15 cellular contexts compared by ENCODE assay signal in the genomic region with DNA sequence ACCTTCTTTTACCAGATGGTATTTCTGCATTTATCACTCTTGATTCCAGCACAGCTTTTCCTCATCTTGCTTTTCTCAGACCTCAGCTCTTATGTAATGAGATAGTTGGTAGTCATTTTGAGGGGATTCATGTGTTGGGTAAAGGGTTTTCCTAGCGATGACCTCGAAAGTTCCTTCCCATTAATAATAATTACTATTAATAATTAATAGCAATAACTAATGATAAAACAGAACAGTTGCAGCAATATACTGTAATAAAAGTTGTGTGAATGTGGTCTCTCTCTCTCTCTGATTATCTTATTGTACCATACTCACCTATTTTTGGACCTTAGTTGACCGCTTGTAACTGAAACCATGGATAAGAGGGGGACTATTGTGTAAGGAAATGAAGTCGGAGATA. TPM values are rescaled to one million over a fixed set of nuclear protein-coding genes. Genes with fewer than 3 reads are reported as not detected.
DNase-seq lines count a peak whose midpoint lies in the region; ATAC-seq and TF ChIP-seq lines count a peak whose summit lies in the region.
"Had no signal": no experiment of that assay in that cellular context is flagged by ENCODE, and none has a peak within 500 bp of the region (broad histone marks: within the 10 kb centered on the region; RNA-seq: fewer than 3 reads in every experiment).

No MANE protein-coding gene starts in this region.

- H3K4me1 Mint-ChIP-seq in HFFc6 (ENCODE audit: low read depth) = peaks cover 69% of the 10 kb centered on the region

- no peak overlapping the region for H4K91ac ChIP-seq in mesenchymal stem cell (ENCODE audit: low read length)

- ATAC-seq in thoracic aorta (ENCODE audit: insufficient number of reproducible peaks, low FRiP score, low read depth) = no peak
- ATAC-seq: A549, HepG2 had no signal

- H3K9me2 ChIP-seq in OCI-LY7 (ENCODE audit: insufficient read depth, low read length) = no peaks in the 10 kb centered on the region

- H4K8ac ChIP-seq in mesenchymal stem cell (ENCODE audit: low read length) = no peak overlapping the region

- H3K79me2 ChIP-seq in OCI-LY7 (ENCODE audit: insufficient read depth, low read depth, low read length) = peaks cover 33% of the 10 kb centered on the region

- no peak overlapping the region for H2BK5ac ChIP-seq in mesenchymal stem cell (ENCODE audit: low read depth, low read length, poor library complexity, severe bottlenecking)

- H3K36me3 Mint-ChIP-seq in HFFc6 (ENCODE audit: low read depth) = no peaks in the 10 kb centered on the region

- H3K23ac ChIP-seq in mesenchymal stem cell (ENCODE audit: low read length in 2 of 2) = no peak overlapping the region

- no peak overlapping the region for H2BK15ac ChIP-seq in mesenchymal stem cell (ENCODE audit: low read depth, poor library complexity, severe bottlenecking)

- H2BK12ac ChIP-seq in mesenchymal stem cell (ENCODE audit: low read length in 2 of 2) = no peak overlapping the region

- H3K27ac ChIP-seq in VCaP (peak overlapping the region; percentile 87; the same call in 1 of the 2 replicates), thoracic aorta (peak overlapping the region; percentile 25 to 79), OCI-LY7 (ENCODE audit: low read depth, low read length, poor library complexity, severe bottlenecking) (no peak overlapping the region), mesenchymal stem cell (ENCODE audit: low read length, poor library complexity, severe bottlenecking) (no peak overlapping the region)
- H3K27ac ChIP-seq: C4-2B had no signal

- H2AK5ac ChIP-seq in mesenchymal stem cell (ENCODE audit: low read length, severe bottlenecking) = no peak overlapping the region

- H3K4me1 ChIP-seq in thoracic aorta (ENCODE audit: control insufficient read depth in 1 of 2, low read depth in 2 of 2) = peaks cover 52 to 72% of the 10 kb centered on the region in 2 donors
- no peaks in the 10 kb centered on the region for H3K4me1 ChIP-seq in OCI-LY7 (ENCODE audit: insufficient read depth, low read length, poor library complexity, severe bottlenecking)
- peaks cover 1% of the 10 kb centered on the region for H3K4me1 ChIP-seq in mesenchymal stem cell (ENCODE audit: control insufficient read depth, insufficient read depth, low read depth, low read length)

- H3K4me3 Mint-ChIP-seq in HFFc6 = peak overlapping the region; percentile 42; the same call in 1 of the 2 replicates
- H3K4me3 Mint-ChIP-seq: CD4-positive, alpha-beta T cell; H9 had no signal

- H3K27me3 Mint-ChIP-seq in HFFc6 (ENCODE audit: insufficient read depth) = no peaks in the 10 kb centered on the region
- H3K27me3 Mint-ChIP-seq: CD4-positive, alpha-beta T cell had no signal

- H3K27ac Mint-ChIP-seq in HFFc6 = peak overlapping the region; percentile 92
- H3K27ac Mint-ChIP-seq: CD4-positive, alpha-beta T cell; H9 had no signal

- no peaks in the 10 kb centered on the region for H3K9me3 ChIP-seq in thoracic aorta
- no peaks in the 10 kb centered on the region for H3K9me3 ChIP-seq in OCI-LY7 (ENCODE audit: low read length)
- H3K9me3 ChIP-seq in mesenchymal stem cell (ENCODE audit: control insufficient read depth, low read length) = no peaks in the 10 kb centered on the region
- H3K9me3 ChIP-seq: A549, Caco-2 had no signal

- TF ChIP-seq CTCF in HFFc6 (IDR thresholded peaks at IDR 0.05) (no peak), VCaP (conservative IDR thresholded peaks at IDR 0.05) (no peak), thoracic aorta (IDR thresholded peaks at IDR 0.05) (no peak), OCI-LY7 (conservative IDR thresholded peaks at IDR 0.05; ENCODE audit: low read length) (no peak)

- CTCF ChIA-PET in OCI-LY7 (lab: Charles Lee; ENCODE audit: unreplicated experiment) = interaction anchor here (0.5 kb wide), 1 partner anchor 1640 kb away, joined by 5 read pairs; no protein-coding TSS in a partner anchor

- BruUV-seq in OCI-LY7 (replicated peaks; lab: Mats Ljungman, UMichigan) = no TSS peak

- POLR2A ChIA-PET in OCI-LY7 (lab: Charles Lee) = no interaction called here

- H3K9me3 Mint-ChIP-seq in HFFc6 = no peaks in the 10 kb centered on the region
- H3K9me3 Mint-ChIP-seq: CD4-positive, alpha-beta T cell; H9 had no signal

- 0 out of 2 replicates have a peak, but pooled peaks cover 7% of the 10 kb centered on the region for H4K20me1 ChIP-seq in OCI-LY7 (ENCODE audit: insufficient read depth, low read length)

- H3K27me3 ChIP-seq in thoracic aorta (replicated peaks; ENCODE audit: insufficient read depth) (no peaks in the 10 kb centered on the region), mesenchymal stem cell (ENCODE audit: control insufficient read depth in 1 of 2, insufficient read depth in 1 of 2, low read length in 2 of 2) (no peaks in the 10 kb centered on the region)

- H3K4ac ChIP-seq in mesenchymal stem cell (ENCODE audit: low read depth in 1 of 2, low read length in 2 of 2) = peak overlapping the region in 1 of 2 experiments; percentile 73

- H2AFZ ChIP-seq in OCI-LY7 (ENCODE audit: low read length) = no peak overlapping the region
- no peak overlapping the region for H2AFZ ChIP-seq in mesenchymal stem cell (ENCODE audit: low read depth, low read length)

- H3K36me3 ChIP-seq in thoracic aorta = no peaks in the 10 kb centered on the region
- peaks cover 5% of the 10 kb centered on the region; the same call in 1 of the 2 replicates for H3K36me3 ChIP-seq in OCI-LY7 (ENCODE audit: insufficient read depth, low read length)
- H3K36me3 ChIP-seq in mesenchymal stem cell (ENCODE audit: control insufficient read depth in 1 of 2, insufficient read depth in 2 of 2, low read depth in 1 of 2, low read length in 2 of 2) = no peaks in the 10 kb centered on the region

- 78% methylated on average over 2 of the region's 4 CpGs for WGBS in mesenchymal stem cell

- H3K4me3 ChIP-seq in thoracic aorta = no peak overlapping the region
- no peak overlapping the region for H3K4me3 ChIP-seq in OCI-LY7 (ENCODE audit: low read depth, low read length, poor library complexity, severe bottlenecking)
- no peak overlapping the region for H3K4me3 ChIP-seq in mesenchymal stem cell (ENCODE audit: insufficient read depth in 1 of 2, low read depth in 1 of 2, low read length in 2 of 2)
- H3K4me3 ChIP-seq: A549 had no signal

- H3K4me2 ChIP-seq in OCI-LY7 (ENCODE audit: low read length) = no peak overlapping the region
- H3K4me2 ChIP-seq in mesenchymal stem cell (ENCODE audit: low read length, poor library complexity, severe bottlenecking) = no peak overlapping the region

- H3K9ac ChIP-seq in mesenchymal stem cell (ENCODE audit: low read length) = no peak overlapping the region

- no peak overlapping the region for H3K18ac ChIP-seq in mesenchymal stem cell (ENCODE audit: low read depth in 1 of 2, low read length in 2 of 2)

- DNase-seq in HFFc6 (no peak), dermis blood vessel endothelial cell (peak; percentile 40), thoracic aorta (ENCODE audit: low spot score) (no peak), OCI-LY7 (ENCODE audit: low spot score) (no peak), NCI-H1417 treated with DMSO at 0.1 percent for 48 hours (lab: John Stamatoyannopoulos, UW) (no peak), mesenchymal stem cell (no peak)
- DNase-seq: AML-193; Caco-2; CD4-positive, alpha-beta T cell; GDM1; H9 had no signal

- intact Hi-C loops in OCI-LY7 (cut with micrococcal nuclease; ENCODE audit: unreplicated experiment) = no loop called here

- peak overlapping the region in 1 of 2 experiments; percentile 35 for H3K14ac ChIP-seq in mesenchymal stem cell (ENCODE audit: low read length in 2 of 2)

- no peak overlapping the region for H2BK120ac ChIP-seq in mesenchymal stem cell (ENCODE audit: low read depth, low read length)

- H3K79me1 ChIP-seq in mesenchymal stem cell (replicated peaks; ENCODE audit: low read length, poor library complexity, severe bottlenecking) = peaks cover 4% of the 10 kb centered on the region

RNA-seq across cellular contexts. Expression of a gene that starts 14.2 kb away (rescaled TPM):
- total RNA-seq in HFFc6 (2021; fragmentation: NEBNext Ultra II Directional; extraction: Animal tissue kit (Norgen Biotek cat#: 25700)) = 10 to 100 TPM; 78.1 to 96.6 (median 86.1) TPM
- total RNA-seq in dermis blood vessel endothelial cell = 52.7 and 58.4 TPM in 2 replicates
- 100 to 1,000 TPM; 105 to 113 TPM for total RNA-seq in thoracic aorta
- 40.2 and 43.9 TPM in 2 replicates for total RNA-seq in OCI-LY7 (2014; rRNA removed; shearing (Covaris generic))
- total RNA-seq in OCI-LY7 (2022) = 73.3 and 80.8 TPM in 2 replicates
- 177 TPM for polyA plus RNA-seq in mesenchymal stem cell (2013, experiment 1 of 2)
- polyA plus RNA-seq in mesenchymal stem cell (2013, experiment 2 of 2) = 183 TPM

Comparison
In these comparisons a context has a peak if more than half of its experiments do, and no peak if none do; other contexts are left out.
1. H3K27ac ChIP-seq: peak in VCaP (single experiment) and thoracic aorta (2 of 2); none in OCI-LY7 (single experiment) and mesenchymal stem cell (single experiment).